Comparison of ENCODE assay signal across 33 cellular contexts in the genomic region with DNA sequence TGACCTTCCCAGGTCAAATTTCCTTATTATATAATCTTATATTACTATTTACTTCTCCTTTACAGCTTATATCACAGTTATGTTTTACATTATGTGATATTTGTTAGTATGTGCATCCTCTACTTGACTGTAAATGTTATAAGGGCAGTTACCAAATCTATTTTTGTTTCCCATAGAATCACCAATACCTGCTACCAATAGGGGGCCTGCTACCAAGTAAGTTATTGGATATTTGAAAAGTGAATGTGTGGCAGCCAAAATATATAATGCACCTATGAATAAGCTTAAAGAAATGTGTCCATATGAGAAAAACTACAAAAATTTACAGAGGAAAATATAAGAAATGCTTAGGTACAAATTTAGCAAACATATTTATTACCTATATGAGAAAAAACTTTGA. TPM values are rescaled to one million over a fixed set of nuclear protein-coding genes. Genes with fewer than 3 reads are reported as not detected.
"Had no signal": no experiment of that assay in that cellular context is flagged by ENCODE, and none has a peak within 500 bp of the region (broad histone marks: within the 10 kb centered on the region; RNA-seq: fewer than 3 reads in every experiment).

No MANE protein-coding gene starts in this region.

- H3K9me3 Mint-ChIP-seq: natural killer cell treated with Interleukin-12 subunit alpha and Interleukin-12 subunit beta and Interleukin-15 and Interleukin-18, amount 100 ng/mL, for 72 hours; T-helper 2 cell treated with Interferon-gamma antibody and Interleukin-4, amounts not matched to agents 5 μg/mL and 100 μg/mL, for 36 hours had no signal

- H3K9me3 ChIP-seq: mucosa of descending colon, right lobe of liver, testis, uterus had no signal

- H3K27me3 Mint-ChIP-seq: activated T-cell treated with anti-CD3 and anti-CD28 coated beads, Interleukin-2, amount 50 U/mL, for 24 hours had no signal

- H3K4me3 ChIP-seq: mucosa of descending colon, right lobe of liver, testis, uterus had no signal

- H3K27ac Mint-ChIP-seq: activated T-cell treated with anti-CD3 and anti-CD28 coated beads, Interleukin-2, amount 50 U/mL, for 24 hours; natural killer cell treated with Interleukin-12 subunit alpha and Interleukin-12 subunit beta and Interleukin-15 and Interleukin-18, amount 100 ng/mL, for 72 hours; T-helper 2 cell treated with Interferon-gamma antibody and Interleukin-4, amounts not matched to agents 5 μg/mL and 100 μg/mL, for 36 hours had no signal

- H3K4me3 Mint-ChIP-seq: activated T-cell treated with anti-CD3 and anti-CD28 coated beads, Interleukin-2, amount 50 U/mL, for 24 hours; natural killer cell treated with Interleukin-12 subunit alpha and Interleukin-12 subunit beta and Interleukin-15 and Interleukin-18, amount 100 ng/mL, for 72 hours; T-helper 2 cell treated with Interferon-gamma antibody and Interleukin-4, amounts not matched to agents 5 μg/mL and 100 μg/mL, for 36 hours had no signal

- DNase-seq: activated CD4-positive, alpha-beta T cell treated with anti-CD3 and anti-CD28 coated beads for 4 hours; activated CD4-positive, alpha-beta T cell treated with anti-CD3 and anti-CD28 coated beads, Interleukin-2, amount 50 U/mL, for 48 hours; activated CD4-positive, CD25-positive, alpha-beta regulatory T cell; activated CD8-positive, alpha-beta memory T cell treated with anti-CD3 and anti-CD28 coated beads, Interleukin-2, amount 50 U/mL, for 4 hours; activated gamma-delta T cell treated with Interleukin-2 at 50 U/mL for 16 hours; activated naive CD4-positive, alpha-beta T cell treated with anti-CD3 and anti-CD28 coated beads, Interleukin-2, amount 50 U/mL, for 16 hours; activated T-cell treated with anti-CD3 and anti-CD28 coated beads, Interleukin-2, amount 50 U/mL, for 24 hours; amniotic stem cell; caudate nucleus; dermis blood vessel endothelial cell; effector CD4-positive, alpha-beta T cell; head of caudate nucleus; hippocampal formation; left cardiac atrium; left ventricle myocardium superior; mucosa of descending colon; right lobe of liver; stimulated activated CD4-positive, alpha-beta T cell treated with anti-CD3 and anti-CD28 coated beads, Interleukin-12 subunit alpha, Interleukin-12 subunit beta, amount 100 ng/mL, for 4 hours; stimulated activated CD4-positive, alpha-beta T cell treated with anti-CD3 and anti-CD28 coated beads, Interleukin-4, amount 100 ng/mL, for 1 hour; stimulated activated naive CD8-positive, alpha-beta T cell treated with anti-CD3 and anti-CD28 coated beads, Interleukin-15, Interleukin-2, amounts not matched to agents 100 U/mL and 50 U/mL, for 24 hours; testis; trophoblast cell; uterus had no signal

- H3K27ac ChIP-seq: right lobe of liver, testis, uterus had no signal

- H3K27me3 ChIP-seq: right lobe of liver, testis, uterus had no signal

- H3K36me3 Mint-ChIP-seq: natural killer cell treated with Interleukin-12 subunit alpha and Interleukin-12 subunit beta and Interleukin-15 and Interleukin-18, amount 100 ng/mL, for 72 hours had no signal

- H3K4me1 ChIP-seq: right lobe of liver, testis, uterus had no signal

- H3K36me3 ChIP-seq: right lobe of liver, uterus had no signal

- ATAC-seq: left cardiac atrium; left ventricle myocardium superior; mucosa of descending colon; natural killer cell treated with Interleukin-12 subunit alpha and Interleukin-12 subunit beta and Interleukin-15 and Interleukin-18, amount 100 ng/mL, for 72 hours; right lobe of liver; stimulated activated naive CD8-positive, alpha-beta T cell treated with anti-CD3 and anti-CD28 coated beads, Interleukin-15, Interleukin-2, amounts not matched to agents 100 U/mL and 50 U/mL, for 24 hours had no signal

RNA-seq across cellular contexts. Expression of a gene that starts 23.9 kb away (rescaled TPM):
- total RNA-seq: activated CD8-positive, alpha-beta memory T cell treated with anti-CD3 and anti-CD28 coated beads for 36 hours; dermis blood vessel endothelial cell; epithelial cell of proximal tubule; left cardiac atrium; left ventricle myocardium superior; lung microvascular endothelial cell; mesenteric fat pad; mucosa of descending colon; natural killer cell treated with Interleukin-12 subunit alpha and Interleukin-12 subunit beta and Interleukin-15 and Interleukin-18, amount 100 ng/mL, for 72 hours; osteoblast; posterior vena cava; right lobe of liver; skeletal muscle tissue; uterus had no signal
- polyA plus RNA-seq: keratinocyte had no signal
